In genomic region chr9:21779397-21779796, GRCh38 we compare ENCODE assay signal across 1 cellular context.
A peak's percentile ranks its signal among the peaks of the same experiment; 100 is the strongest.
TF ChIP-seq lines count a peak whose summit lies in the region.

No MANE protein-coding gene starts in this region.

TF ChIP-seq in IMR-90, 13 proteins besides CTCF, POLR2A, EP300 and RAD21:
- TF ChIP-seq USF2 (IDR thresholded peaks at IDR 0.05; ENCODE audit: low read depth, low read length): no peak
- no peak for TF ChIP-seq MAFK (IDR thresholded peaks at IDR 0.05; ENCODE audit: low read depth, low read length)
- TF ChIP-seq CEBPB (IDR thresholded peaks at IDR 0.05; ENCODE audit: low read depth, low read length): peak; percentile 84
- TF ChIP-seq MAZ (IDR thresholded peaks at IDR 0.05; ENCODE audit: borderline replicate concordance, low read depth, low read length): no peak
- no peak for TF ChIP-seq RFX5 (IDR thresholded peaks at IDR 0.05; ENCODE audit: low read depth, low read length)
- TF ChIP-seq RCOR1 (IDR thresholded peaks at IDR 0.05; ENCODE audit: insufficient replicate concordance, low read length): no peak
- no peak for TF ChIP-seq SMC3 (IDR thresholded peaks at IDR 0.05; ENCODE audit: low read depth, low read length)
- no peak for TF ChIP-seq MXI1 (IDR thresholded peaks at IDR 0.05; ENCODE audit: borderline replicate concordance, low read depth, low read length)
- TF ChIP-seq CHD1 (IDR thresholded peaks at IDR 0.05; ENCODE audit: low read depth, low read length): no peak
- TF ChIP-seq ELK1 (IDR thresholded peaks at IDR 0.05; ENCODE audit: borderline replicate concordance, low read depth, low read length): no peak
- TF ChIP-seq FOS (IDR thresholded peaks at IDR 0.05; ENCODE audit: low read depth, low read length): 0 out of 2 replicates have a peak, but pooled peaks have one; percentile 4
- no peak for TF ChIP-seq BHLHE40 (IDR thresholded peaks at IDR 0.05; ENCODE audit: low read depth, low read length)
- no peak for TF ChIP-seq NFE2L2 (IDR thresholded peaks at IDR 0.05; ENCODE audit: low read depth, low read length)
